ENCODE assay signal across 8 cellular contexts in the genomic region with DNA sequence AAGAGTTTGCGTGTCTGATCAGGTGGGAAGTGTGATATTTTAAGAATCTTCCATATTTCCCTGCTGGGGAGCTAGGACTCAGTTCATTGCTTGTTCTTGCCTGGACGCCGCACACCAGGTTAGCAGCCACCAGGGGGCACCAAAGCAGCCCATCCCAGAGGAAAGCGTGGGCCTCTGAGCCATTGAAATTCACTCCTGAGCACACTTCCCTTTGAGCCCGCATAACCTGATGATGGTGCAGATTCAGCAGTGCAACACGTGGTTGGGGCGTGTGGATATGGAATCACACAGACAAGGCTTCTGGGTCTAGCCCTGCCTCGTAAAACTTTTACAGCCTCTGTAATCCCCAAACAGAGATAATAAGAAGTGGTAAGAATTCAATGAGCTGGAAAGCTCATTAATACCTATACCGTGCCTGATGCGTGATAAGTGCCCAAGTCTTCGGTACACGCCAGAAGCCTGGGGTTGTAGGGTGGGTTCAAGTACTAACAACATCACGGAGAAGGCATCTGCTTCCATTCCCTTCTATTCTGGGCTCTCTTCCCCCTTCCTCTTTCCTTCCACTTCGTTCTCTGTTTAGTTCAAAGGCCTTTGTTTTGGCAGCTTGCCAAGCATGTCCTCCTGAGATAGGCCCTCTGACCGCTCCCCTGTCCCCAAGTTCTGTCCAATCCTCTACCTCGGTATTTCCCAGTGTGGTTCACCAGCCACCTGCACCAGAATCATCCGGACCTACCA.
A peak's percentile ranks its signal among the peaks of the same experiment; 100 is the strongest.
DNase-seq lines count a peak whose midpoint lies in the region; ATAC-seq and TF ChIP-seq lines count a peak whose summit lies in the region.

No MANE protein-coding gene starts in this region.

- H3K4me3 ChIP-seq in BJ (ENCODE audit: low read depth, low read length): no peak overlapping the region
- H3K4me3 ChIP-seq in coronary artery: peak overlapping the region; percentile 39
- no peak overlapping the region for H3K4me3 ChIP-seq in liver (ENCODE audit: low read depth in 1 of 3, low read length in 3 of 3)

- ATAC-seq in HG03354 (IDR thresholded peaks at IDR 0.05; ENCODE audit: poor library complexity, severe bottlenecking, unreplicated experiment): peak; percentile 88

- H3K27ac Mint-ChIP-seq in activated CD4-positive, alpha-beta T cell treated with anti-CD3 and anti-CD28 coated beads, Interleukin-2, amount 10 ng/mL, durations not matched to agents 24 days and 14 days: no peak overlapping the region

- CTCF ChIA-PET in BJ (lab: Yijun Ruan, JAX): interaction anchor here (0.5 to 9.2 kb wide), 24 partner anchors 9 to 1182 kb away, joined by 3 to 207 read pairs (median 5); no protein-coding TSS in a partner anchor

- H3K4me1 Mint-ChIP-seq in activated CD4-positive, alpha-beta T cell treated with anti-CD3 and anti-CD28 coated beads, Interleukin-2, amount 10 ng/mL, durations not matched to agents 24 days and 14 days: peaks cover 10% of the 10 kb centered on the region

- peaks cover 1% of the 10 kb centered on the region for H3K36me3 Mint-ChIP-seq in activated CD4-positive, alpha-beta T cell treated with anti-CD3 and anti-CD28 coated beads, Interleukin-2, amount 10 ng/mL, durations not matched to agents 24 days and 14 days (ENCODE audit: low read depth)

- H3K9me3 Mint-ChIP-seq in activated CD4-positive, alpha-beta T cell treated with anti-CD3 and anti-CD28 coated beads, Interleukin-2, amount 10 ng/mL, durations not matched to agents 24 days and 14 days: peaks cover 3% of the 10 kb centered on the region

- 31% methylated on average over 17 of the region's 17 CpGs for WGBS in liver

- H3K27me3 ChIP-seq in BJ (ENCODE audit: control insufficient read depth, insufficient read depth, low read length) (peaks cover 5% of the 10 kb centered on the region; the same call in 1 of the 2 replicates), liver (ENCODE audit: control insufficient read depth in 4 of 4, insufficient read depth in 4 of 4, low read length in 3 of 4) (no peaks in the 10 kb centered on the region)

- DNase-seq in BJ (ENCODE audit: low read depth) (peak; percentile 22), GM19238 (ENCODE audit: insufficient read length, low spot score) (peak; percentile 63), NCI-H460 (ENCODE audit: extremely low read depth, low read depth) (peak; percentile 80), coronary artery (ENCODE audit: low spot score) (peak; percentile 90)
- DNase-seq in activated CD4-positive, alpha-beta T cell treated with anti-CD3 and anti-CD28 coated beads, Interleukin-2, amount 10 ng/mL, durations not matched to agents 24 days and 14 days: peak; percentile 91
- DNase-seq in stimulated activated CD4-positive, alpha-beta T cell treated with anti-CD3 and anti-CD28 coated beads, Interleukin-4, amount 100 ng/mL, for 4 hours: peak; percentile 61 to 75

- peak; percentile 79 to 90 for TF ChIP-seq RAD21 in liver (IDR thresholded peaks at IDR 0.05)

- no peak overlapping the region for H3K9ac ChIP-seq in liver (ENCODE audit: low read depth in 1 of 2, low read length in 2 of 2)

- H3K4me1 ChIP-seq in liver (ENCODE audit: control insufficient read depth in 4 of 4, insufficient read depth in 4 of 4, low read length in 3 of 4): peaks cover 0 to 10% (median 5%) of the 10 kb centered on the region in 4 donors

- peaks cover 0 to 5% (median 1%) of the 10 kb centered on the region in 4 donors for H3K9me3 ChIP-seq in liver (ENCODE audit: control insufficient read depth in 4 of 4, low read length in 3 of 4)

- peaks cover 16% of the 10 kb centered on the region for H3K27me3 Mint-ChIP-seq in activated CD4-positive, alpha-beta T cell treated with anti-CD3 and anti-CD28 coated beads, Interleukin-2, amount 10 ng/mL, durations not matched to agents 24 days and 14 days

- TF ChIP-seq CTCF in BJ (IDR thresholded peaks at IDR 0.05; ENCODE audit: insufficient read depth, low read depth, low read length) (peak; percentile 98), coronary artery (IDR thresholded peaks at IDR 0.05) (peak; percentile 93), liver (IDR thresholded peaks at IDR 0.05; ENCODE audit: low read depth, low read length, missing input control) (peak; percentile 86)

- H3K4me3 Mint-ChIP-seq in activated CD4-positive, alpha-beta T cell treated with anti-CD3 and anti-CD28 coated beads, Interleukin-2, amount 10 ng/mL, durations not matched to agents 24 days and 14 days: no peak overlapping the region

- POLR2A ChIA-PET in BJ (lab: Charles Lee): no interaction called here

- intact Hi-C loops in activated CD4-positive, alpha-beta T cell treated with anti-CD3 and anti-CD28 coated beads, Interleukin-2, amount 10 ng/mL, durations not matched to agents 24 days and 14 days (cut with micrococcal nuclease): loop anchor here (1.0 kb wide), 1 partner anchor 34 kb away; no protein-coding TSS in a partner anchor

- peak overlapping the region; percentile 80 to 85 for H3K27ac ChIP-seq in coronary artery
- H3K27ac ChIP-seq in liver (ENCODE audit: low read depth in 1 of 2, low read length in 2 of 2): no peak overlapping the region

- H3K36me3 ChIP-seq in BJ (ENCODE audit: control insufficient read depth, insufficient read depth, low read length): no peaks in the 10 kb centered on the region
- H3K36me3 ChIP-seq in liver (ENCODE audit: control insufficient read depth in 4 of 4, insufficient read depth in 3 of 4, low read depth in 1 of 4, low read length in 3 of 4): no peaks in the 10 kb centered on the region

TF ChIP-seq in liver, 16 proteins besides CTCF, POLR2A, EP300 and RAD21:
- TF ChIP-seq HNF4G (IDR thresholded peaks at IDR 0.05) (no peak), HNF4A (conservative IDR thresholded peaks at IDR 0.05) (no peak), GABPA (IDR thresholded peaks at IDR 0.05 in 1 of 2, conservative IDR thresholded peaks at IDR 0.05 in 1 of 2) (no peak), FOXA2 (IDR thresholded peaks at IDR 0.05) (no peak), EGR1 (IDR thresholded peaks at IDR 0.05; ENCODE audit: low read depth in 2 of 2) (no peak), JUND (IDR thresholded peaks at IDR 0.05) (no peak), RXRA (IDR thresholded peaks at IDR 0.05) (peak in 1 of 2 donors; percentile 35), NR2F2 (IDR thresholded peaks at IDR 0.05) (no peak), SP1 (IDR thresholded peaks at IDR 0.05) (peak; percentile 15), TAF1 (conservative IDR thresholded peaks at IDR 0.05) (no peak), YY1 (IDR thresholded peaks at IDR 0.05) (no peak), FOXA1 (IDR thresholded peaks at IDR 0.05) (no peak)
- TF ChIP-seq, protein P1, sequence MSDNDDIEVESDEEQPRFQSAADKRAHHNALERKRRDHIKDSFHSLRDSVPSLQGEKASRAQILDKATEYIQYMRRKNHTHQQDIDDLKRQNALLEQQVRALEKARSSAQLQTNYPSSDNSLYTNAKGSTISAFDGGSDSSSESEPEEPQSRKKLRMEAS (IDR thresholded peaks at IDR 0.05): no peak
- TF ChIP-seq, protein P2, sequence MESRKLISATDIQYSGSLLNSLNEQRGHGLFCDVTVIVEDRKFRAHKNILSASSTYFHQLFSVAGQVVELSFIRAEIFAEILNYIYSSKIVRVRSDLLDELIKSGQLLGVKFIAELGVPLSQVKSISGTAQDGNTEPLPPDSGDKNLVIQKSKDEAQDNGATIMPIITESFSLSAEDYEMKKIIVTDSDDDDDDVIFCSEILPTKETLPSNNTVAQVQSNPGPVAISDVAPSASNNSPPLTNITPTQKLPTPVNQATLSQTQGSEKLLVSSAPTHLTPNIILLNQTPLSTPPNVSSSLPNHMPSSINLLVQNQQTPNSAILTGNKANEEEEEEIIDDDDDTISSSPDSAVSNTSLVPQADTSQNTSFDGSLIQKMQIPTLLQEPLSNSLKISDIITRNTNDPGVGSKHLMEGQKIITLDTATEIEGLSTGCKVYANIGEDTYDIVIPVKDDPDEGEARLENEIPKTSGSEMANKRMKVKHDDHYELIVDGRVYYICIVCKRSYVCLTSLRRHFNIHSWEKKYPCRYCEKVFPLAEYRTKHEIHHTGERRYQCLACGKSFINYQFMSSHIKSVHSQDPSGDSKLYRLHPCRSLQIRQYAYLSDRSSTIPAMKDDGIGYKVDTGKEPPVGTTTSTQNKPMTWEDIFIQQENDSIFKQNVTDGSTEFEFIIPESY (IDR thresholded peaks at IDR 0.05): no peak
- TF ChIP-seq, protein P3, sequence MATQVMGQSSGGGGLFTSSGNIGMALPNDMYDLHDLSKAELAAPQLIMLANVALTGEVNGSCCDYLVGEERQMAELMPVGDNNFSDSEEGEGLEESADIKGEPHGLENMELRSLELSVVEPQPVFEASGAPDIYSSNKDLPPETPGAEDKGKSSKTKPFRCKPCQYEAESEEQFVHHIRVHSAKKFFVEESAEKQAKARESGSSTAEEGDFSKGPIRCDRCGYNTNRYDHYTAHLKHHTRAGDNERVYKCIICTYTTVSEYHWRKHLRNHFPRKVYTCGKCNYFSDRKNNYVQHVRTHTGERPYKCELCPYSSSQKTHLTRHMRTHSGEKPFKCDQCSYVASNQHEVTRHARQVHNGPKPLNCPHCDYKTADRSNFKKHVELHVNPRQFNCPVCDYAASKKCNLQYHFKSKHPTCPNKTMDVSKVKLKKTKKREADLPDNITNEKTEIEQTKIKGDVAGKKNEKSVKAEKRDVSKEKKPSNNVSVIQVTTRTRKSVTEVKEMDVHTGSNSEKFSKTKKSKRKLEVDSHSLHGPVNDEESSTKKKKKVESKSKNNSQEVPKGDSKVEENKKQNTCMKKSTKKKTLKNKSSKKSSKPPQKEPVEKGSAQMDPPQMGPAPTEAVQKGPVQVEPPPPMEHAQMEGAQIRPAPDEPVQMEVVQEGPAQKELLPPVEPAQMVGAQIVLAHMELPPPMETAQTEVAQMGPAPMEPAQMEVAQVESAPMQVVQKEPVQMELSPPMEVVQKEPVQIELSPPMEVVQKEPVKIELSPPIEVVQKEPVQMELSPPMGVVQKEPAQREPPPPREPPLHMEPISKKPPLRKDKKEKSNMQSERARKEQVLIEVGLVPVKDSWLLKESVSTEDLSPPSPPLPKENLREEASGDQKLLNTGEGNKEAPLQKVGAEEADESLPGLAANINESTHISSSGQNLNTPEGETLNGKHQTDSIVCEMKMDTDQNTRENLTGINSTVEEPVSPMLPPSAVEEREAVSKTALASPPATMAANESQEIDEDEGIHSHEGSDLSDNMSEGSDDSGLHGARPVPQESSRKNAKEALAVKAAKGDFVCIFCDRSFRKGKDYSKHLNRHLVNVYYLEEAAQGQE (IDR thresholded peaks at IDR 0.05): no peak
- TF ChIP-seq, protein P4, sequence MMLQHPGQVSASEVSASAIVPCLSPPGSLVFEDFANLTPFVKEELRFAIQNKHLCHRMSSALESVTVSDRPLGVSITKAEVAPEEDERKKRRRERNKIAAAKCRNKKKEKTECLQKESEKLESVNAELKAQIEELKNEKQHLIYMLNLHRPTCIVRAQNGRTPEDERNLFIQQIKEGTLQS (IDR thresholded peaks at IDR 0.05): no peak

Comparison
In these comparisons a context has a peak if more than half of its experiments do, and no peak if none do; other contexts are left out.
1. DNase-seq: peak in every context shown above with its lines; median percentile 91 in activated CD4-positive, alpha-beta T cell treated with anti-CD3 and anti-CD28 coated beads, Interleukin-2, amount 10 ng/mL, durations not matched to agents 24 days and 14 days; 90 in coronary artery; 80 in NCI-H460; 68 in stimulated activated CD4-positive, alpha-beta T cell treated with anti-CD3 and anti-CD28 coated beads, Interleukin-4, amount 100 ng/mL, for 4 hours; 63 in GM19238; 22 in BJ.
2. H3K27ac ChIP-seq: peak in coronary artery (2 of 2); none in liver (0 of 2).
3. Peak in every context shown above with its lines, with median percentiles within 50 percentile points of each other: CTCF ChIP-seq.